In genomic region chr15:66504563-66505429, GRCh38 we compare ENCODE assay signal across 8 cellular contexts. TPM values are rescaled to one million over a fixed set of nuclear protein-coding genes. Genes with fewer than 3 reads are reported as not detected.
DNase-seq lines count a peak whose midpoint lies in the region; ATAC-seq and TF ChIP-seq lines count a peak whose summit lies in the region.

Gene RPL4, minus strand, starts transcription at chr15:66504855. Its CDS starts 65 bp downstream, at chr15:66504790.
Gene ZWILCH, plus strand, starts transcription at chr15:66505326. Its CDS starts 13 bp downstream, at chr15:66505339.

- TF ChIP-seq CTCF in DOHH2 (IDR thresholded peaks at IDR 0.05; ENCODE audit: low read depth, low read length, poor library complexity, severe bottlenecking) = no peak
- 0 out of 2 replicates have a peak, but pooled peaks have one; percentile 22 for TF ChIP-seq CTCF in KMS-11 (conservative IDR thresholded peaks at IDR 0.05; ENCODE audit: low read depth, low read length)
- TF ChIP-seq CTCF in foreskin keratinocyte (conservative IDR thresholded peaks at IDR 0.05) = no peak

- H3K4me3 ChIP-seq in DOHH2 (ENCODE audit: low read length) = peak within 1 kb of the TSS; percentile 98
- H3K4me3 ChIP-seq in KMS-11 (IDR thresholded peaks at IDR 0.05; ENCODE audit: insufficient read depth, low read depth, low read length) = no peak within 1 kb of the TSS
- peak within 1 kb of the TSS; percentile 85 for H3K4me3 ChIP-seq in neuron (ENCODE audit: low read length)
- H3K4me3 ChIP-seq in subcutaneous abdominal adipose tissue (ENCODE audit: low read depth in 1 of 5, low read length in 5 of 5) = peak within 1 kb of the TSS; percentile 82 to 100 (median 94)

- H3K4me1 ChIP-seq in DOHH2 (ENCODE audit: control insufficient read depth, low read length) = peaks cover 57% of the 10 kb centered on the region
- H3K4me1 ChIP-seq in KMS-11 (ENCODE audit: low read depth, poor library complexity, severe bottlenecking) = peaks cover 44% of the 10 kb centered on the region
- peaks cover 10% of the 10 kb centered on the region for H3K4me1 ChIP-seq in foreskin keratinocyte
- H3K4me1 ChIP-seq in neuron (ENCODE audit: insufficient read depth, low read length) = peaks cover 21% of the 10 kb centered on the region
- peaks cover 2 to 29% (median 25%) of the 10 kb centered on the region in 5 donors for H3K4me1 ChIP-seq in subcutaneous abdominal adipose tissue (ENCODE audit: control insufficient read depth in 5 of 5, insufficient read depth in 5 of 5, low read length in 5 of 5)

- peaks cover 49% of the 10 kb centered on the region for H3F3A ChIP-seq in DOHH2 (ENCODE audit: control insufficient read depth, insufficient read depth)

- ATAC-seq in GM21723 (IDR thresholded peaks at IDR 0.05; ENCODE audit: unreplicated experiment) = peak; percentile 73
- ATAC-seq in foreskin keratinocyte = peak; percentile 83

- H3K36me3 ChIP-seq in DOHH2 (ENCODE audit: control insufficient read depth, low read length) (peaks cover 75% of the 10 kb centered on the region), KMS-11 (ENCODE audit: insufficient read depth) (peaks cover 33% of the 10 kb centered on the region), neuron (ENCODE audit: insufficient read depth, low read length) (peaks cover 37% of the 10 kb centered on the region), subcutaneous abdominal adipose tissue (ENCODE audit: control insufficient read depth in 5 of 5, insufficient read depth in 5 of 5, low read length in 5 of 5) (peaks cover 19 to 34% (median 33%) of the 10 kb centered on the region in 5 donors)

- peaks cover 86% of the 10 kb centered on the region for H3K79me2 ChIP-seq in DOHH2 (ENCODE audit: control insufficient read depth, low read length)
- peaks cover 77% of the 10 kb centered on the region for H3K79me2 ChIP-seq in KMS-11 (ENCODE audit: insufficient read depth, low read depth)

- H3K27ac ChIP-seq in DOHH2 (ENCODE audit: low read depth, low read length) (peak within 1 kb of the TSS; percentile 90), KMS-11 (peak within 1 kb of the TSS; percentile 96), foreskin keratinocyte (peak within 1 kb of the TSS; percentile 98), subcutaneous abdominal adipose tissue (ENCODE audit: low read depth, low read length) (peak within 1 kb of the TSS; percentile 99)

- no peaks in the 10 kb centered on the region for H3K9me2 ChIP-seq in DOHH2 (replicated peaks; ENCODE audit: control insufficient read depth, low read length)

- H3K4me2 ChIP-seq in DOHH2 (ENCODE audit: low read length) (peak within 1 kb of the TSS; percentile 78), KMS-11 (peak within 1 kb of the TSS; percentile 97)

- H3K27me3 ChIP-seq in DOHH2 (ENCODE audit: control insufficient read depth, low read length) (no peaks in the 10 kb centered on the region), KMS-11 (ENCODE audit: insufficient read depth, low read depth) (no peaks in the 10 kb centered on the region), foreskin keratinocyte (no peaks in the 10 kb centered on the region), neuron (ENCODE audit: insufficient read depth, low read length) (no peaks in the 10 kb centered on the region), subcutaneous abdominal adipose tissue (ENCODE audit: control insufficient read depth in 5 of 5, insufficient read depth in 4 of 5, low read length in 5 of 5) (no peaks in the 10 kb centered on the region)

- H3K9me3 ChIP-seq in DOHH2 (ENCODE audit: control insufficient read depth, insufficient read depth, low read length) (no peaks in the 10 kb centered on the region), neuron (ENCODE audit: low read length) (no peaks in the 10 kb centered on the region), subcutaneous abdominal adipose tissue (ENCODE audit: control insufficient read depth in 5 of 5, low read length in 5 of 5) (no peaks in the 10 kb centered on the region)

- H3K9ac ChIP-seq in KMS-11 (peak within 1 kb of the TSS; percentile 98), subcutaneous abdominal adipose tissue (ENCODE audit: low read length in 5 of 5) (peak within 1 kb of the TSS; percentile 80 to 100 (median 93))

- H2AFZ ChIP-seq in KMS-11 (ENCODE audit: low read depth) (peak within 1 kb of the TSS; percentile 76), neuron (ENCODE audit: low read depth, low read length) (peak within 1 kb of the TSS; percentile 97)

- H4K20me1 ChIP-seq in DOHH2 (ENCODE audit: control insufficient read depth, insufficient read depth, low read depth, low read length) = peaks cover 23% of the 10 kb centered on the region; the same call in 1 of the 2 replicates
- peaks cover 13% of the 10 kb centered on the region for H4K20me1 ChIP-seq in KMS-11 (ENCODE audit: insufficient read depth)

- DNase-seq in SIG-M5 treated with dmso at 0.1 percent for 504 hours (lab: John Stamatoyannopoulos, UW; ENCODE audit: unreplicated experiment) (peak; percentile 80), foreskin keratinocyte (peak; percentile 89 to 94)
- peak; percentile 71 for DNase-seq in activated gamma-delta T cell treated with anti-CD3 and anti-CD28 coated beads, Interleukin-2, amount 50 U/mL, for 16 hours (ENCODE audit: low read depth)

RNA-seq across cellular contexts. Expression of gene RPL4, which starts in this region (rescaled TPM):
- total RNA-seq in foreskin keratinocyte = 3,686 and 3,829 TPM in 2 replicates
- 2,590 and 2,857 TPM in 2 replicates for polyA plus RNA-seq in foreskin keratinocyte

RNA-seq across cellular contexts. Expression of gene ZWILCH, which starts in this region (rescaled TPM):
- total RNA-seq in foreskin keratinocyte = 34.3 and 36.7 TPM in 2 replicates
- polyA plus RNA-seq in foreskin keratinocyte = 14.5 and 20.0 TPM in 2 replicates
